In the genomic region with DNA sequence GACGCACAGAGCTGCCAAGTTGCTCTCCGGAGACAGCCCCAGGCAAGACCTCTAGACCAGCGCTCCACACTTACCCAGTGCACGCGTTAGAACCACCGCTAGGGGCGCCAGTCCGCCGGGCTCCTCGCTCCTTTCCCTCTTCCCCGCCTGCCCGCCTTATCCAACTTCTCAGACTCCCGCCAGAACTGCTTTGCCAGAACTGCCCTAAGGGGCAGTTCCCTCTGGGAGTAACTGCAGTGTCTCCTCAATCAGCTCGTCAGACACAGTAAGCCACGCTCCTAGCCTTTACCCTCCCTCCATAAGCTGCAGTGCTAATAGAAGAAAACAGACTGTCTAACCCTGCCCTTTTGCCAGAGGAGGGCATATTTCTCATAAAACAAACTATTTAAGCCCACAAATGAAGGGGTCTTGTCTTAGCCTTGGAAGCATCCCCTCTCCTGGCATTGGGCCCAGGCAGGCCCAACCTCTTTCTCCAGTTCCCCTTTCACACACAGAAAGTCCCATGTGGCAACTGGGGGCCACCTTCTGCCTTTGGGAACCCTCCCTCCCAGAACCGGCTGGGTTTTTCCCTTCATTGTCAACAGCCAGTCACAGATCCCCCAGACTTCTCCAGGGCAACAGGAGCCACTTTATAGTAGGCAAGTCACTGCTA, we compare ENCODE assay signal across 8 cellular contexts. TPM values are rescaled to one million over a fixed set of nuclear protein-coding genes. Genes with fewer than 3 reads are reported as not detected.
DNase-seq lines count a peak whose midpoint lies in the region; ATAC-seq and TF ChIP-seq lines count a peak whose summit lies in the region.

No MANE protein-coding gene starts in this region.

- DNase-seq in GF-D8 (lab: John Stamatoyannopoulos, UW) (peak; percentile 25), NCI-H526 (lab: John Stamatoyannopoulos, UW) (peak; percentile 94 to 97), coronary artery (ENCODE audit: low spot score) (peak; percentile 92), right lobe of liver (peak; percentile 85 to 87 (median 85))
- peak; percentile 74 for DNase-seq in activated CD4-positive, alpha-beta T cell treated with anti-CD3 and anti-CD28 coated beads, Interleukin-2, amount 50 U/mL, for 1 hour
- peak; percentile 81 for DNase-seq in stimulated activated CD4-positive, alpha-beta T cell treated with anti-CD3 and anti-CD28 coated beads, Interleukin-4, amount 100 ng/mL, for 24 hours

- intact Hi-C loops in right lobe of liver (cut with DNase I), result loop anchor here in 1 of 2 donors (10.0 kb wide), 1 partner anchor 60 kb away; no protein-coding TSS in a partner anchor

- peak overlapping the region; percentile 73 to 88 for H3K27ac ChIP-seq in coronary artery
- H3K27ac ChIP-seq in right lobe of liver, result peak overlapping the region in 1 of 3 donors; percentile 8

- H3K4me1 ChIP-seq in right lobe of liver, result peaks cover 0 to 81% (median 38%) of the 10 kb centered on the region in 4 donors

- peak; percentile 29 for ATAC-seq in HG03378 (IDR thresholded peaks at IDR 0.05; ENCODE audit: unreplicated experiment)
- ATAC-seq in right lobe of liver, result peak; percentile 19 to 35 (median 32)
- ATAC-seq in HG02571 (IDR thresholded peaks at IDR 0.05; ENCODE audit: unreplicated experiment), result no peak

- 9% methylated on average over 13 of the region's 16 CpGs for WGBS in right lobe of liver (ENCODE audit: insufficient coverage, low coverage, low lambda C conversion rate, missing lambda C conversion rate)

- TF ChIP-seq CTCF in coronary artery (IDR thresholded peaks at IDR 0.05) (peak; percentile 100), right lobe of liver (IDR thresholded peaks at IDR 0.05) (peak; percentile 66 to 98 (median 92))

- no peaks in the 10 kb centered on the region for H3K27me3 ChIP-seq in right lobe of liver

- no peak for TF ChIP-seq POLR2A in right lobe of liver (IDR thresholded peaks at IDR 0.05)

- H3K36me3 ChIP-seq in right lobe of liver, result no peaks in the 10 kb centered on the region

- H3K9me3 ChIP-seq in right lobe of liver, result no peaks in the 10 kb centered on the region

- H3K4me3 ChIP-seq in coronary artery (peak overlapping the region; percentile 29), right lobe of liver (no peak overlapping the region)

RNA-seq across cellular contexts. Expression of a gene that starts 3.7 kb away (rescaled TPM):
- total RNA-seq in right lobe of liver, result 1 to 10 TPM; 1.7 to 7.3 (median 3.4) TPM

RNA-seq across cellular contexts. Expression of a gene that starts 55.9 kb away (rescaled TPM):
- 1 to 10 TPM in 3 of 6 experiments, under 1 TPM in 2, not detected in 1; 0.39 to 1.7 (median 1.2) TPM for total RNA-seq in right lobe of liver

Comparison
In these comparisons a context has a peak if more than half of its experiments do, and no peak if none do; other contexts are left out.
1. DNase-seq: peak in every context shown above with its lines; median percentile 96 in NCI-H526; 92 in coronary artery; 85 in right lobe of liver; 81 in stimulated activated CD4-positive, alpha-beta T cell treated with anti-CD3 and anti-CD28 coated beads, Interleukin-4, amount 100 ng/mL, for 24 hours; 74 in activated CD4-positive, alpha-beta T cell treated with anti-CD3 and anti-CD28 coated beads, Interleukin-2, amount 50 U/mL, for 1 hour; 25 in GF-D8.